ENCODE assay signal across 26 cellular contexts in the genomic region with DNA sequence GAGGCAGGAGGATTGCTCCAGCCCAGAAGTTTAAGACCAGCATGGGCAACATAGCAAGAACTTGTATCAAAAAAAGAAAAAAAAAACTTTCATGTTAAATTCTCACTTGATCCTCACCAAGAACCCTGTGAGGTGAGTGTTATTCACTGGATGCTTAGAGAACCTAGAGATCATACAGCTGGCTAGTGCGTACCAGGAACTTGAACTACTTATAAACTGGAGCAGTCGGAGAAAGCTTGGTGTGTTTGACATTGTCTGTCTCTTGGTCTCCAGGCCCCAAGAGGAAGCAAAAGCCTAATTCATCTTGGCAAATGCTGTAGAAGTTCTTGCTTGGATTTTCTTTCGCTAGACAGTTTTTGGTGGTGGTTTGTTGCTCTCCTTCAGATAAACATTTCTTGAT. TPM values are rescaled to one million over a fixed set of nuclear protein-coding genes. Genes with fewer than 3 reads are reported as not detected.
DNase-seq lines count a peak whose midpoint lies in the region; ATAC-seq and TF ChIP-seq lines count a peak whose summit lies in the region.
"Had no signal": no experiment of that assay in that cellular context is flagged by ENCODE, and none has a peak within 500 bp of the region (broad histone marks: within the 10 kb centered on the region; RNA-seq: fewer than 3 reads in every experiment).

No MANE protein-coding gene starts in this region.

- H3K4me1 Mint-ChIP-seq in GM23338: peaks cover 21% of the 10 kb centered on the region
- H3K4me1 Mint-ChIP-seq: natural killer cell had no signal

- no peak overlapping the region for H3K4me2 ChIP-seq in GM23338

- 0 out of 2 replicates have a peak overlapping the region, but pooled peaks have one; percentile 77 for H3K27ac Mint-ChIP-seq in GM23338
- H3K27ac Mint-ChIP-seq: activated CD4-positive, alpha-beta memory T cell treated with anti-CD3 and anti-CD28 coated beads, Interleukin-2, amount 10 ng/mL, durations not matched to agents 7 days and 5 days; activated naive CD4-positive, alpha-beta T cell treated with anti-CD3 and anti-CD28 coated beads, Interleukin-2, amount 50 U/mL, for 24 hours; natural killer cell; T-helper 17 cell had no signal

- no peaks in the 10 kb centered on the region; the same call in 1 of the 2 replicates for H3K36me3 ChIP-seq in GM23338 (ENCODE audit: insufficient read depth)
- H3K36me3 ChIP-seq: cardiac muscle cell, esophagus muscularis mucosa had no signal

- H3K79me2 ChIP-seq in GM23338 (replicated peaks; ENCODE audit: insufficient read depth): peaks cover 92% of the 10 kb centered on the region

- H3K27ac ChIP-seq in GM23338 (ENCODE audit: low read depth) (no peak overlapping the region), substantia nigra (ENCODE audit: low read depth, low read length, poor library complexity, severe bottlenecking) (peak overlapping the region; percentile 8)
- H3K27ac ChIP-seq: C4-2B, cardiac muscle cell, hepatocyte, HL-60 had no signal

- DNase-seq in GM23338 (ENCODE audit: low spot score) (no peak), NAMALWA (ENCODE audit: low spot score) (peak; percentile 47), left colon (no peak), substantia nigra (lab: John Stamatoyannopoulos, UW) (no peak), NCI-H2081 treated with DMSO at 0.1 percent for 48 hours (lab: John Stamatoyannopoulos, UW) (no peak), NOMO-1 treated with DMSO at 0.1 percent for 48 hours (lab: John Stamatoyannopoulos, UW; ENCODE audit: unreplicated experiment) (no peak)
- DNase-seq: activated CD4-positive, alpha-beta memory T cell treated with anti-CD3 and anti-CD28 coated beads, Interleukin-2, amount 10 ng/mL, durations not matched to agents 7 days and 5 days; activated CD4-positive, CD25-positive, alpha-beta regulatory T cell treated with anti-CD3 and anti-CD28 coated beads, Interleukin-2, amount 50 U/mL, for 72 hours; activated CD8-positive, alpha-beta memory T cell treated with anti-CD3 and anti-CD28 coated beads, Interleukin-2, amount 50 U/mL, for 48 hours; amygdala; Caco-2; foreskin keratinocyte; natural killer cell; NCI-H1105; NCI-H187 treated with DMSO at 0.1 percent for 48 hours; occipital lobe; stimulated activated naive CD8-positive, alpha-beta T cell treated with anti-CD3 and anti-CD28 coated beads, Interleukin-15, Interleukin-2, amounts not matched to agents 100 U/mL and 50 U/mL, for 24 hours; T-helper 17 cell had no signal

- no peak overlapping the region for H3K4me3 ChIP-seq in GM23338
- H3K4me3 ChIP-seq: cardiac muscle cell, esophagus muscularis mucosa, hepatocyte had no signal

- no peak for TF ChIP-seq CTCF in GM23338 (conservative IDR thresholded peaks at IDR 0.05; ENCODE audit: low read depth in 2 of 2)

- 0 out of 2 replicates have a peak, but pooled peaks cover 3% of the 10 kb centered on the region for H3F3A ChIP-seq in GM23338 (replicated peaks; ENCODE audit: low read depth)

- intact Hi-C loops in left colon (cut with DNase I, micrococcal nuclease): loop anchor here (2.0 to 5.0 kb wide), 2 partner anchors 137 to 140 kb away; no protein-coding TSS in a partner anchor

- no peaks in the 10 kb centered on the region for H3K9me3 Mint-ChIP-seq in GM23338
- H3K9me3 Mint-ChIP-seq: activated CD4-positive, alpha-beta memory T cell treated with anti-CD3 and anti-CD28 coated beads, Interleukin-2, amount 10 ng/mL, durations not matched to agents 7 days and 5 days; activated naive CD4-positive, alpha-beta T cell treated with anti-CD3 and anti-CD28 coated beads, Interleukin-2, amount 50 U/mL, for 24 hours; natural killer cell had no signal

- H3K36me3 Mint-ChIP-seq in GM23338 (ENCODE audit: low read depth): 0 out of 3 replicates have a peak, but pooled peaks cover 3% of the 10 kb centered on the region
- H3K36me3 Mint-ChIP-seq: activated naive CD4-positive, alpha-beta T cell treated with anti-CD3 and anti-CD28 coated beads, Interleukin-2, amount 50 U/mL, for 24 hours; natural killer cell had no signal

- H3K27me3 ChIP-seq in GM23338 (ENCODE audit: insufficient read depth): no peaks in the 10 kb centered on the region
- H3K27me3 ChIP-seq: cardiac muscle cell, esophagus muscularis mucosa, foreskin keratinocyte, hepatocyte had no signal

- H4K20me1 ChIP-seq in GM23338 (replicated peaks; ENCODE audit: insufficient read depth): peaks cover 13% of the 10 kb centered on the region; the same call in 1 of the 2 replicates

- no peak for ATAC-seq in GM23338
- ATAC-seq in left colon: peak; percentile 24
- no peak for ATAC-seq in HG03097 (IDR thresholded peaks at IDR 0.05; ENCODE audit: low FRiP score, unreplicated experiment)
- ATAC-seq: left lobe of liver; stimulated activated naive CD8-positive, alpha-beta T cell treated with anti-CD3 and anti-CD28 coated beads, Interleukin-15, Interleukin-2, amounts not matched to agents 100 U/mL and 50 U/mL, for 24 hours had no signal

- H3K27me3 Mint-ChIP-seq in GM23338 (ENCODE audit: insufficient read depth, low read depth, poor library complexity): peaks cover 2% of the 10 kb centered on the region
- H3K27me3 Mint-ChIP-seq: activated CD4-positive, alpha-beta memory T cell treated with anti-CD3 and anti-CD28 coated beads, Interleukin-2, amount 10 ng/mL, durations not matched to agents 7 days and 5 days; activated naive CD4-positive, alpha-beta T cell treated with anti-CD3 and anti-CD28 coated beads, Interleukin-2, amount 50 U/mL, for 24 hours; T-helper 17 cell had no signal

- no peaks in the 10 kb centered on the region for H3K9me2 ChIP-seq in GM23338 (ENCODE audit: insufficient read depth)

- peaks cover 11% of the 10 kb centered on the region for H3K4me1 ChIP-seq in GM23338 (ENCODE audit: insufficient read depth)

- no peak overlapping the region for H2AFZ ChIP-seq in GM23338
- H2AFZ ChIP-seq: hepatocyte had no signal

- H3K4me3 Mint-ChIP-seq in GM23338: no peak overlapping the region
- H3K4me3 Mint-ChIP-seq: activated CD4-positive, alpha-beta memory T cell treated with anti-CD3 and anti-CD28 coated beads, Interleukin-2, amount 10 ng/mL, durations not matched to agents 7 days and 5 days; activated naive CD4-positive, alpha-beta T cell treated with anti-CD3 and anti-CD28 coated beads, Interleukin-2, amount 50 U/mL, for 24 hours; natural killer cell; T-helper 17 cell had no signal

TF ChIP-seq in GM23338, 12 proteins besides CTCF, POLR2A, EP300 and RAD21:
- TF ChIP-seq ZNF331 (CRISPR knock-in tag; IDR thresholded peaks at IDR 0.05; ENCODE audit: low read depth) (no peak), POLR2AphosphoS5 (IDR thresholded peaks at IDR 0.05; ENCODE audit: low read depth) (no peak), CREB1 (CRISPR knock-in tag; IDR thresholded peaks at IDR 0.05; ENCODE audit: low read depth) (no peak), ZNF114 (CRISPR knock-in tag; IDR thresholded peaks at IDR 0.05) (no peak), EZH2 (IDR thresholded peaks at IDR 0.05; ENCODE audit: low read depth, unreplicated experiment) (no peak), JUNB (IDR thresholded peaks at IDR 0.05; ENCODE audit: unreplicated experiment) (no peak), EZH2phosphoT487 (IDR thresholded peaks at IDR 0.05; ENCODE audit: unreplicated experiment) (no peak), NANOG (IDR thresholded peaks at IDR 0.05; ENCODE audit: borderline replicate concordance) (no peak)
- TF ChIP-seq, protein P1, sequence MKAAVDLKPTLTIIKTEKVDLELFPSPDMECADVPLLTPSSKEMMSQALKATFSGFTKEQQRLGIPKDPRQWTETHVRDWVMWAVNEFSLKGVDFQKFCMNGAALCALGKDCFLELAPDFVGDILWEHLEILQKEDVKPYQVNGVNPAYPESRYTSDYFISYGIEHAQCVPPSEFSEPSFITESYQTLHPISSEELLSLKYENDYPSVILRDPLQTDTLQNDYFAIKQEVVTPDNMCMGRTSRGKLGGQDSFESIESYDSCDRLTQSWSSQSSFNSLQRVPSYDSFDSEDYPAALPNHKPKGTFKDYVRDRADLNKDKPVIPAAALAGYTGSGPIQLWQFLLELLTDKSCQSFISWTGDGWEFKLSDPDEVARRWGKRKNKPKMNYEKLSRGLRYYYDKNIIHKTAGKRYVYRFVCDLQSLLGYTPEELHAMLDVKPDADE (IDR thresholded peaks at IDR 0.05): no peak
- TF ChIP-seq, protein P2, sequence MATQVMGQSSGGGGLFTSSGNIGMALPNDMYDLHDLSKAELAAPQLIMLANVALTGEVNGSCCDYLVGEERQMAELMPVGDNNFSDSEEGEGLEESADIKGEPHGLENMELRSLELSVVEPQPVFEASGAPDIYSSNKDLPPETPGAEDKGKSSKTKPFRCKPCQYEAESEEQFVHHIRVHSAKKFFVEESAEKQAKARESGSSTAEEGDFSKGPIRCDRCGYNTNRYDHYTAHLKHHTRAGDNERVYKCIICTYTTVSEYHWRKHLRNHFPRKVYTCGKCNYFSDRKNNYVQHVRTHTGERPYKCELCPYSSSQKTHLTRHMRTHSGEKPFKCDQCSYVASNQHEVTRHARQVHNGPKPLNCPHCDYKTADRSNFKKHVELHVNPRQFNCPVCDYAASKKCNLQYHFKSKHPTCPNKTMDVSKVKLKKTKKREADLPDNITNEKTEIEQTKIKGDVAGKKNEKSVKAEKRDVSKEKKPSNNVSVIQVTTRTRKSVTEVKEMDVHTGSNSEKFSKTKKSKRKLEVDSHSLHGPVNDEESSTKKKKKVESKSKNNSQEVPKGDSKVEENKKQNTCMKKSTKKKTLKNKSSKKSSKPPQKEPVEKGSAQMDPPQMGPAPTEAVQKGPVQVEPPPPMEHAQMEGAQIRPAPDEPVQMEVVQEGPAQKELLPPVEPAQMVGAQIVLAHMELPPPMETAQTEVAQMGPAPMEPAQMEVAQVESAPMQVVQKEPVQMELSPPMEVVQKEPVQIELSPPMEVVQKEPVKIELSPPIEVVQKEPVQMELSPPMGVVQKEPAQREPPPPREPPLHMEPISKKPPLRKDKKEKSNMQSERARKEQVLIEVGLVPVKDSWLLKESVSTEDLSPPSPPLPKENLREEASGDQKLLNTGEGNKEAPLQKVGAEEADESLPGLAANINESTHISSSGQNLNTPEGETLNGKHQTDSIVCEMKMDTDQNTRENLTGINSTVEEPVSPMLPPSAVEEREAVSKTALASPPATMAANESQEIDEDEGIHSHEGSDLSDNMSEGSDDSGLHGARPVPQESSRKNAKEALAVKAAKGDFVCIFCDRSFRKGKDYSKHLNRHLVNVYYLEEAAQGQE (IDR thresholded peaks at IDR 0.05; ENCODE audit: unreplicated experiment): no peak

RNA-seq across cellular contexts. Expression of a gene that starts 18.1 kb away (rescaled TPM):
- 176 and 234 TPM in 2 replicates for total RNA-seq in GM23338 (2014; rRNA removed; shearing (Covaris generic))
- 34.9 and 37.6 TPM in 2 replicates for polyA plus RNA-seq in GM23338 (2016; fragmentation: Nextera tagmentation; extraction: Ambion mirVana)
- 100 to 1,000 TPM; 129 to 131 TPM for total RNA-seq in left colon
